In genomic region chr11:35661539-35661938, GRCh38 we compare ENCODE assay signal across 9 cellular contexts. TPM values are rescaled to one million over a fixed set of nuclear protein-coding genes. Genes with fewer than 3 reads are reported as not detected.
DNase-seq lines count a peak whose midpoint lies in the region; ATAC-seq and TF ChIP-seq lines count a peak whose summit lies in the region.
"Had no signal": no experiment of that assay in that cellular context is flagged by ENCODE, and none has a peak within 500 bp of the region (broad histone marks: within the 10 kb centered on the region; RNA-seq: fewer than 3 reads in every experiment).

No MANE protein-coding gene starts in this region.

- H3K4me3 Mint-ChIP-seq in WTC11 (peak overlapping the region; percentile 73), glutamatergic neuron (ENCODE audit: unreplicated experiment) (peak overlapping the region; percentile 93)

- CTCF ChIA-PET in WTC11 (lab: Charles Lee) = no interaction called here

- H3K4me1 ChIP-seq in spleen = peaks cover 11 to 33% (median 23%) of the 10 kb centered on the region in 6 donors

- H3K4me1 Mint-ChIP-seq in WTC11 (peaks cover 24% of the 10 kb centered on the region), glutamatergic neuron (ENCODE audit: low read depth, unreplicated experiment) (peaks cover 17% of the 10 kb centered on the region)

- ATAC-seq in WTC11 = no peak
- ATAC-seq in HG02610 (IDR thresholded peaks at IDR 0.05; ENCODE audit: unreplicated experiment) = no peak

- DNase-seq in DMS79 treated with DMSO at 0.1 percent for 48 hours (lab: John Stamatoyannopoulos, UW) (peak; percentile 25), DMS79 (lab: John Stamatoyannopoulos, UW) (no peak), WTC11 (ENCODE audit: low spot score) (no peak), glutamatergic neuron (no peak), spleen (no peak), SK-N-DZ (ENCODE audit: low spot score) (no peak), midbrain (lab: John Stamatoyannopoulos, UW) (no peak)

- TF ChIP-seq POLR2A in spleen (IDR thresholded peaks at IDR 0.05) = no peak

- POLR2A ChIA-PET in WTC11 (lab: Charles Lee) = no interaction called here

- intact Hi-C loops in spleen (cut with DNase I; ENCODE audit: low total_unique reads) = no loop called here

- H3K27me3 ChIP-seq in spleen (replicated peaks in 1 of 7) = peaks cover 0 to 8% (median 0%) of the 10 kb centered on the region in 7 donors

- H3K36me3 Mint-ChIP-seq in WTC11 (peaks cover 29% of the 10 kb centered on the region), glutamatergic neuron (ENCODE audit: unreplicated experiment) (peaks cover 23% of the 10 kb centered on the region)

- H3K27ac Mint-ChIP-seq in WTC11 = no peak overlapping the region
- peak overlapping the region; percentile 95 for H3K27ac Mint-ChIP-seq in glutamatergic neuron (ENCODE audit: unreplicated experiment)

- peak overlapping the region in 6 of 8 donors; percentile 70 to 85 (median 71) for H3K4me3 ChIP-seq in spleen

- H3K27ac ChIP-seq in spleen = peak overlapping the region in 6 of 8 donors; percentile 95 to 98 (median 96)

- peaks cover 0 to 20% (median 0%) of the 10 kb centered on the region in 6 donors for H3K36me3 ChIP-seq in spleen
- H3K36me3 ChIP-seq: neutrophil had no signal

- H3K27me3 Mint-ChIP-seq in WTC11 (ENCODE audit: low read depth) (peaks cover 88% of the 10 kb centered on the region), glutamatergic neuron (ENCODE audit: unreplicated experiment) (peaks cover 15% of the 10 kb centered on the region)

- H3K9me3 ChIP-seq in spleen = peaks cover 9 to 35% (median 33%) of the 10 kb centered on the region in 8 donors
- H3K9me3 ChIP-seq: neutrophil had no signal

- H3K9me3 Mint-ChIP-seq in WTC11 (peaks cover 31% of the 10 kb centered on the region), glutamatergic neuron (ENCODE audit: unreplicated experiment) (peaks cover 20% of the 10 kb centered on the region)

- 67 to 76% (median 70%) methylated on average over 5 of the region's 5 CpGs for WGBS in spleen, 5 donors

- TF ChIP-seq CTCF in WTC11 (IDR thresholded peaks at IDR 0.05) (no peak), glutamatergic neuron (IDR thresholded peaks at IDR 0.05; ENCODE audit: partially characterized antibody, unreplicated experiment) (no peak), spleen (IDR thresholded peaks at IDR 0.05 in 8 of 11, conservative IDR thresholded peaks at IDR 0.05 in 3 of 11) (no peak)

TF ChIP-seq in WTC11, 78 proteins besides CTCF, POLR2A, EP300 and RAD21:
- TF ChIP-seq, protein P1, sequence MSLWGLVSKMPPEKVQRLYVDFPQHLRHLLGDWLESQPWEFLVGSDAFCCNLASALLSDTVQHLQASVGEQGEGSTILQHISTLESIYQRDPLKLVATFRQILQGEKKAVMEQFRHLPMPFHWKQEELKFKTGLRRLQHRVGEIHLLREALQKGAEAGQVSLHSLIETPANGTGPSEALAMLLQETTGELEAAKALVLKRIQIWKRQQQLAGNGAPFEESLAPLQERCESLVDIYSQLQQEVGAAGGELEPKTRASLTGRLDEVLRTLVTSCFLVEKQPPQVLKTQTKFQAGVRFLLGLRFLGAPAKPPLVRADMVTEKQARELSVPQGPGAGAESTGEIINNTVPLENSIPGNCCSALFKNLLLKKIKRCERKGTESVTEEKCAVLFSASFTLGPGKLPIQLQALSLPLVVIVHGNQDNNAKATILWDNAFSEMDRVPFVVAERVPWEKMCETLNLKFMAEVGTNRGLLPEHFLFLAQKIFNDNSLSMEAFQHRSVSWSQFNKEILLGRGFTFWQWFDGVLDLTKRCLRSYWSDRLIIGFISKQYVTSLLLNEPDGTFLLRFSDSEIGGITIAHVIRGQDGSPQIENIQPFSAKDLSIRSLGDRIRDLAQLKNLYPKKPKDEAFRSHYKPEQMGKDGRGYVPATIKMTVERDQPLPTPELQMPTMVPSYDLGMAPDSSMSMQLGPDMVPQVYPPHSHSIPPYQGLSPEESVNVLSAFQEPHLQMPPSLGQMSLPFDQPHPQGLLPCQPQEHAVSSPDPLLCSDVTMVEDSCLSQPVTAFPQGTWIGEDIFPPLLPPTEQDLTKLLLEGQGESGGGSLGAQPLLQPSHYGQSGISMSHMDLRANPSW (CRISPR knock-in tag; conservative IDR thresholded peaks at IDR 0.05; ENCODE audit: low read depth) = no peak
- TF ChIP-seq ATF6 (CRISPR knock-in tag; IDR thresholded peaks at IDR 0.05) (no peak), FOXJ3 (CRISPR knock-in tag; IDR thresholded peaks at IDR 0.05; ENCODE audit: borderline replicate concordance) (no peak), ATF3 (CRISPR knock-in tag; conservative IDR thresholded peaks at IDR 0.05) (no peak)
TF ChIP-seq in WTC11: peak in this region for 0.

RNA-seq across cellular contexts. Expression of gene TRIM44, which starts 1.0 kb away (rescaled TPM):
- total RNA-seq in WTC11 (2021) = 27.4 to 32.9 TPM (median 29.1 TPM) in 3 replicates
- 53.3 TPM for total RNA-seq in glutamatergic neuron (ENCODE audit: unreplicated experiment)
- 10 to 100 TPM; 43.3 to 65.7 (median 53.8) TPM for total RNA-seq in spleen
- 1 to 10 TPM; 5.3 to 9.0 (median 5.5) TPM for polyA plus RNA-seq in spleen
- 17.0 and 17.4 TPM in 2 replicates for polyA plus RNA-seq in SK-N-DZ (2014; cell fraction: cytosol; rRNA removed)
- polyA plus RNA-seq in SK-N-DZ (2014; cell fraction: nucleus; rRNA removed) = 23.5 and 32.9 TPM in 2 replicates

RNA-seq across cellular contexts. Expression of gene FJX1, which starts 43.3 kb away (rescaled TPM):
- total RNA-seq in WTC11 (2021) (8.3 to 12.0 TPM (median 11.0 TPM) in 3 replicates), glutamatergic neuron (ENCODE audit: unreplicated experiment) (74.3 TPM), spleen (10 to 100 TPM in 4 of 7 donors, 1 to 10 TPM in 3; 7.5 to 40.6 (median 10.4) TPM)
- polyA plus RNA-seq in spleen = 1 to 10 TPM; 3.0 to 3.3 (median 3.2) TPM
- 47.2 and 48.4 TPM in 2 replicates for polyA plus RNA-seq in SK-N-DZ (2014; cell fraction: cytosol; rRNA removed)
- polyA plus RNA-seq in SK-N-DZ (2014; cell fraction: nucleus; rRNA removed) = 43.5 and 47.9 TPM in 2 replicates
